ENCODE assay signal across 17 cellular contexts in the genomic region with DNA sequence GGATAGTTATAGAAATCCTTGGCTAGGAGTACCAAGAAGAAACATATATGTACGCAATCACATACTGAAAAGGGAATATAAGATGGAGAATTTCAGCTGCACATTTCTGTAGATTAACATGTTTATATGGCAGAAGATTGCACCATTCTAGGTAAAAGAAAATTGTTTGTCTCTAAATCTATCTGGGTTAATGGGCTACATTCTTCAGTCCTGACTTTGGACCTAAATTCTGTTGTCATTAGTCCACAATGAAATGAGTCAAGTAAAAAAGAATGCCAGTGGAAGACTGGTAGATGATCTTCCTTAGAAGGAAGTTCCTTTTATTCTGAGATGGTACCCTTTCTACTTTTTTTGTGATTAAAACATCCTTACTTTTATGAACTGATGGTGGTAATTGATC. TPM values are rescaled to one million over a fixed set of nuclear protein-coding genes. Genes with fewer than 3 reads are reported as not detected.
DNase-seq lines count a peak whose midpoint lies in the region; ATAC-seq and TF ChIP-seq lines count a peak whose summit lies in the region.
"Had no signal": no experiment of that assay in that cellular context is flagged by ENCODE, and none has a peak within 500 bp of the region (broad histone marks: within the 10 kb centered on the region; RNA-seq: fewer than 3 reads in every experiment).

No MANE protein-coding gene starts in this region.

- no peaks in the 10 kb centered on the region for H3K9me3 Mint-ChIP-seq in stimulated activated memory B cell treated with anti-CD40 and anti-IgM and Interleukin-4, amounts not matched to agents 10 μg/mL and 1 μg/mL and 100 μg/mL, for 72 hours
- peaks cover 3% of the 10 kb centered on the region for H3K9me3 Mint-ChIP-seq in type B pancreatic cell
- H3K9me3 Mint-ChIP-seq: activated T-cell treated with anti-CD3 and anti-CD28 coated beads, Interleukin-2, amount 50 U/mL, for 24 hours; GM23338; natural killer cell treated with Interleukin-12 subunit alpha and Interleukin-12 subunit beta and Interleukin-15 and Interleukin-18, amount 100 ng/mL, for 72 hours had no signal

- H3K4me2 ChIP-seq in GM23248 (ENCODE audit: unreplicated experiment), result peak overlapping the region; percentile 68
- H3K4me2 ChIP-seq: GM23338 had no signal

- no peaks in the 10 kb centered on the region for H3K9me2 ChIP-seq in GM23248 (ENCODE audit: insufficient read depth)

- H3K36me3 ChIP-seq in GM23248 (ENCODE audit: low read depth), result no peaks in the 10 kb centered on the region
- H3K36me3 ChIP-seq in adipocyte (ENCODE audit: control insufficient read depth, insufficient read depth, low read length, severe bottlenecking), result no peaks in the 10 kb centered on the region

- H3F3A ChIP-seq in GM23248 (ENCODE audit: insufficient read depth), result peaks cover 55% of the 10 kb centered on the region

- TF ChIP-seq CTCF in foreskin fibroblast (IDR thresholded peaks at IDR 0.05; ENCODE audit: low read depth, low read length), result no peak
- no peak for TF ChIP-seq CTCF in type B pancreatic cell (conservative IDR thresholded peaks at IDR 0.05)

- H3K4me1 ChIP-seq in GM23248 (ENCODE audit: insufficient read depth) (peaks cover 56% of the 10 kb centered on the region), adipocyte (ENCODE audit: control insufficient read depth, insufficient read depth, low read length) (peaks cover 42% of the 10 kb centered on the region)

- no peaks in the 10 kb centered on the region for H4K20me1 ChIP-seq in GM23248 (ENCODE audit: insufficient read depth)

- peak overlapping the region; percentile 66 for H3K9ac ChIP-seq in GM23248
- peak overlapping the region; percentile 77 for H3K9ac ChIP-seq in adipocyte (ENCODE audit: low read length)

- peaks cover 54% of the 10 kb centered on the region for H3K79me2 ChIP-seq in GM23248 (ENCODE audit: insufficient read depth)

- H3K4me3 ChIP-seq in GM23248 (no peak overlapping the region), adipocyte (ENCODE audit: low read length) (peak overlapping the region; percentile 55), foreskin fibroblast (ENCODE audit: low read depth in 1 of 2, low read length in 2 of 2) (no peak overlapping the region)
- H3K4me3 ChIP-seq: GM23338 had no signal

- H3K27ac Mint-ChIP-seq in stimulated activated memory B cell treated with anti-CD40 and anti-IgM and Interleukin-4, amounts not matched to agents 10 μg/mL and 1 μg/mL and 100 μg/mL, for 72 hours, result no peak overlapping the region
- H3K27ac Mint-ChIP-seq in type B pancreatic cell, result no peak overlapping the region
- H3K27ac Mint-ChIP-seq: GM23338; natural killer cell treated with Interleukin-12 subunit alpha and Interleukin-12 subunit beta and Interleukin-15 and Interleukin-18, amount 100 ng/mL, for 72 hours had no signal

- peaks cover 25% of the 10 kb centered on the region for H3K4me1 Mint-ChIP-seq in stimulated activated memory B cell treated with anti-CD40 and anti-IgM and Interleukin-4, amounts not matched to agents 10 μg/mL and 1 μg/mL and 100 μg/mL, for 72 hours
- H3K4me1 Mint-ChIP-seq in type B pancreatic cell (ENCODE audit: unreplicated experiment), result peaks cover 14% of the 10 kb centered on the region

- H3K36me3 Mint-ChIP-seq in stimulated activated memory B cell treated with anti-CD40 and anti-IgM and Interleukin-4, amounts not matched to agents 10 μg/mL and 1 μg/mL and 100 μg/mL, for 72 hours, result no peaks in the 10 kb centered on the region
- no peaks in the 10 kb centered on the region for H3K36me3 Mint-ChIP-seq in type B pancreatic cell
- H3K36me3 Mint-ChIP-seq: natural killer cell treated with Interleukin-12 subunit alpha and Interleukin-12 subunit beta and Interleukin-15 and Interleukin-18, amount 100 ng/mL, for 72 hours had no signal

- WGBS in GM23248 (ENCODE audit: low coverage in 1 of 2, low lambda C conversion rate in 2 of 2, missing lambda C conversion rate in 2 of 2), 2 experiments, result 86 to 100% methylated on average over 1 of the region's 1 CpG

- no peak for ATAC-seq in GM18520 (IDR thresholded peaks at IDR 0.05; ENCODE audit: unreplicated experiment)
- ATAC-seq in stimulated activated memory B cell treated with anti-CD40 and anti-IgM and Interleukin-4, amounts not matched to agents 10 μg/mL and 1 μg/mL and 100 μg/mL, for 72 hours, result no peak
- ATAC-seq: GM23338; left ventricle myocardium superior; natural killer cell treated with Interleukin-12 subunit alpha and Interleukin-12 subunit beta and Interleukin-15 and Interleukin-18, amount 100 ng/mL, for 72 hours had no signal

- in situ Hi-C loops in GM23248 (cut with MboI), result no loop called here

- H3K4me3 Mint-ChIP-seq in stimulated activated memory B cell treated with anti-CD40 and anti-IgM and Interleukin-4, amounts not matched to agents 10 μg/mL and 1 μg/mL and 100 μg/mL, for 72 hours, result no peak overlapping the region
- no peak overlapping the region for H3K4me3 Mint-ChIP-seq in type B pancreatic cell
- H3K4me3 Mint-ChIP-seq: activated T-cell treated with anti-CD3 and anti-CD28 coated beads, Interleukin-2, amount 50 U/mL, for 24 hours; GM23338; natural killer cell treated with Interleukin-12 subunit alpha and Interleukin-12 subunit beta and Interleukin-15 and Interleukin-18, amount 100 ng/mL, for 72 hours had no signal

- H3K27ac ChIP-seq in GM23248, result peak overlapping the region; percentile 97

- no peaks in the 10 kb centered on the region for H3K27me3 ChIP-seq in GM23248 (replicated peaks; ENCODE audit: insufficient read depth)
- H3K27me3 ChIP-seq in adipocyte (replicated peaks; ENCODE audit: control insufficient read depth, insufficient read depth, low read length), result no peaks in the 10 kb centered on the region

- no peak overlapping the region for H2AFZ ChIP-seq in GM23248
- H2AFZ ChIP-seq: GM23338 had no signal

- H3K27me3 Mint-ChIP-seq in stimulated activated memory B cell treated with anti-CD40 and anti-IgM and Interleukin-4, amounts not matched to agents 10 μg/mL and 1 μg/mL and 100 μg/mL, for 72 hours, result no peaks in the 10 kb centered on the region
- H3K27me3 Mint-ChIP-seq in type B pancreatic cell, result no peaks in the 10 kb centered on the region
- H3K27me3 Mint-ChIP-seq: activated T-cell treated with anti-CD3 and anti-CD28 coated beads, Interleukin-2, amount 50 U/mL, for 24 hours; natural killer cell treated with Interleukin-12 subunit alpha and Interleukin-12 subunit beta and Interleukin-15 and Interleukin-18, amount 100 ng/mL, for 72 hours had no signal

- DNase-seq in A172 (ENCODE audit: low spot score) (peak; percentile 46), GM23248 (peak; percentile 90), adipocyte (ENCODE audit: low read depth) (peak; percentile 79), foreskin fibroblast (peak; percentile 79 to 90), NCI-H446 treated with DMSO at 0.1 percent for 48 hours (lab: John Stamatoyannopoulos, UW) (no peak), type B pancreatic cell (ENCODE audit: extremely low spot score, unreplicated experiment) (no peak)
- DNase-seq: activated CD4-positive, CD25-positive, alpha-beta regulatory T cell treated with anti-CD3 and anti-CD28 coated beads, Interleukin-2, amount 50 U/mL, for 72 hours; activated T-cell treated with anti-CD3 and anti-CD28 coated beads, Interleukin-2, amount 50 U/mL, for 24 hours; anterior cingulate cortex; effector CD8-positive, alpha-beta T cell; hippocampal formation; left ventricle myocardium superior; MM.1S had no signal

- no peaks in the 10 kb centered on the region for H3K9me3 ChIP-seq in GM23248 (ENCODE audit: low read depth)
- no peaks in the 10 kb centered on the region for H3K9me3 ChIP-seq in adipocyte (ENCODE audit: control insufficient read depth, low read length)

RNA-seq across cellular contexts. Expression of gene UBASH3B, which starts 51.2 kb away (rescaled TPM):
- total RNA-seq in A172 (2014; rRNA removed; shearing (Covaris generic)), result 4.0 and 6.9 TPM in 2 replicates
- total RNA-seq in GM23248 (2014; rRNA removed; shearing (Covaris generic)), result 17.7 and 19.7 TPM in 2 replicates
- polyA plus RNA-seq in GM23248 (2016; fragmentation: Nextera tagmentation; extraction: Ambion mirVana), result 13.6 and 15.5 TPM in 2 replicates
- 8.6 and 8.9 TPM in 2 replicates for total RNA-seq in type B pancreatic cell (ENCODE audit: low replicate concordance)

Comparison
In these comparisons a context has a peak if more than half of its experiments do, and no peak if none do; other contexts are left out.
1. DNase-seq: peak in A172 (single experiment), GM23248 (single experiment), adipocyte (single experiment) and foreskin fibroblast (2 of 2); none in NCI-H446 treated with DMSO at 0.1 percent for 48 hours (single experiment) and type B pancreatic cell (single experiment).